21 cellular contexts compared by ENCODE assay signal in the genomic region with DNA sequence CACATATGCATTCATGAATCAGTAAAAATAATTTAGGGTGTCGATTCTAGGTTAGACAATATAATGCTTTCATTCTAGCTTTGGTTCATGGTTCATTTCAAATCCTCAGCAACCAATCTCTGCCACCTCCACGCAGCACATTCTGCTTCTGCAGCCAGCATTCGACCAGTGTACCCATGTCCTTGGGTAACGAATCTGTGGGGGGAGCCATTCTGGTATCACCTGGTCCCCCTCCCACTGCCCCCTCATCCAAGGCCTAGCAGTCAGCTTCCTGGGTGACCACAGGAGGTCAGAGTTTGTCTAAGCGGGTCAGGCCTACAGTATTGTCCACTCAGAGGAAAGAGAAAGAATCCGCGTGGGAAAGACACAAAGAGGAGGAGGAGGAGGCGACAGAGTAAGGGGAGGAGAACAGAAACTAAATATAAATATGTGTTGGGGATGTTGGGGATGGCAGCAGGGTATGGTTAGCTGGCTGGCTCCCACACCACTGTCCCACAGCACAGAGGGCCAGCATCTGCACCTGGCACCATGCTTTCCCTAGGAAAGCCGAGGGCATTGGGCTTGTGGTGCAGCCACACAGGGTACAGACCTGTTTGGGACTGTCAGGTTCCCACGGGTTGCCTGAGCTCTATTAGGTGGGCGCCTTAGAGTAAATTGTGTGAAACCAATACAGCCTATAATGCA. TPM values are rescaled to one million over a fixed set of nuclear protein-coding genes. Genes with fewer than 3 reads are reported as not detected.
DNase-seq lines count a peak whose midpoint lies in the region; ATAC-seq and TF ChIP-seq lines count a peak whose summit lies in the region.
"Had no signal": no experiment of that assay in that cellular context is flagged by ENCODE, and none has a peak within 500 bp of the region (broad histone marks: within the 10 kb centered on the region; RNA-seq: fewer than 3 reads in every experiment).

No MANE protein-coding gene starts in this region.

- peaks cover 19% of the 10 kb centered on the region for H3K27me3 ChIP-seq in upper lobe of right lung
- H3K27me3 ChIP-seq: foreskin keratinocyte had no signal

- no peaks in the 10 kb centered on the region for H3K36me3 ChIP-seq in upper lobe of right lung
- H3K36me3 ChIP-seq: brain microvascular endothelial cell, prostate gland had no signal

- no peak for DNase-seq in activated T-cell treated with anti-CD3 and anti-CD28 coated beads, Interleukin-2, amount 50 U/mL, for 72 hours
- no peak for DNase-seq in activated T-cell treated with anti-CD3 and anti-CD28 coated beads for 4 hours
- DNase-seq in activated T-helper 2 cell treated with anti-CD3 and anti-CD28 coated beads, Interferon-gamma antibody, Interleukin-2, Interleukin-4, amounts not matched to agents 10 μg/mL and 5 μg/mL and 100 μg/mL, durations not matched to agents 14 hours and 24 hours and 36 hours (ENCODE audit: low spot score) = no peak
- DNase-seq in mesothelial cell of epicardium (ENCODE audit: low spot score in 2 of 2, unreplicated experiment in 2 of 2) = no peak
- DNase-seq in upper lobe of right lung = peak; percentile 45
- DNase-seq in DMS53 treated with DMSO at 0.1 percent for 48 hours (lab: John Stamatoyannopoulos, UW; ENCODE audit: unreplicated experiment) = no peak
- DNase-seq in NCI-H748 (lab: John Stamatoyannopoulos, UW; ENCODE audit: unreplicated experiment) = no peak
- DNase-seq: activated CD4-positive, alpha-beta T cell treated with anti-CD3 and anti-CD28 coated beads, Interleukin-2, amount 50 U/mL, for 4 hours; brain microvascular endothelial cell; DND-41; NCI-H1417 treated with DMSO at 0.1 percent for 48 hours; NCI-H2171 treated with DMSO at 0.1 percent for 48 hours; NCI-H748 treated with DMSO at 0.1 percent for 48 hours; PC-9 had no signal

- H3K9me3 Mint-ChIP-seq in activated T-cell treated with anti-CD3 and anti-CD28 coated beads, Interleukin-2, amount 50 U/mL, for 72 hours = no peaks in the 10 kb centered on the region
- no peaks in the 10 kb centered on the region for H3K9me3 Mint-ChIP-seq in activated T-helper 2 cell treated with anti-CD3 and anti-CD28 coated beads, Interferon-gamma antibody, Interleukin-2, Interleukin-4, amounts not matched to agents 10 μg/mL and 5 μg/mL and 100 μg/mL, durations not matched to agents 14 hours and 24 hours and 36 hours
- H3K9me3 Mint-ChIP-seq in mesothelial cell of epicardium = no peaks in the 10 kb centered on the region
- H3K9me3 Mint-ChIP-seq: activated naive CD4-positive, alpha-beta T cell treated with anti-CD3 and anti-CD28 coated beads, Interleukin-2, amount 50 U/mL, for 24 hours; dendritic cell treated with granulocyte-macrophage colony-stimulating factor and Interleukin-4, amounts not matched to agents 40 ng/mL and 50 ng/mL, for 4 days had no signal

- H3K4me3 ChIP-seq in upper lobe of right lung = no peak overlapping the region
- H3K4me3 ChIP-seq: PC-9, prostate gland, SK-N-MC had no signal

- no peak overlapping the region for H3K27ac Mint-ChIP-seq in activated T-cell treated with anti-CD3 and anti-CD28 coated beads, Interleukin-2, amount 50 U/mL, for 72 hours
- H3K27ac Mint-ChIP-seq in activated T-helper 2 cell treated with anti-CD3 and anti-CD28 coated beads, Interferon-gamma antibody, Interleukin-2, Interleukin-4, amounts not matched to agents 10 μg/mL and 5 μg/mL and 100 μg/mL, durations not matched to agents 14 hours and 24 hours and 36 hours = no peak overlapping the region
- H3K27ac Mint-ChIP-seq in mesothelial cell of epicardium = no peak overlapping the region
- H3K27ac Mint-ChIP-seq: activated naive CD4-positive, alpha-beta T cell treated with anti-CD3 and anti-CD28 coated beads, Interleukin-2, amount 50 U/mL, for 24 hours; dendritic cell treated with granulocyte-macrophage colony-stimulating factor and Interleukin-4, amounts not matched to agents 40 ng/mL and 50 ng/mL, for 4 days had no signal

- peaks cover 32% of the 10 kb centered on the region for H3K27me3 Mint-ChIP-seq in activated T-cell treated with anti-CD3 and anti-CD28 coated beads, Interleukin-2, amount 50 U/mL, for 72 hours (ENCODE audit: low read depth)
- H3K27me3 Mint-ChIP-seq in activated T-helper 2 cell treated with anti-CD3 and anti-CD28 coated beads, Interferon-gamma antibody, Interleukin-2, Interleukin-4, amounts not matched to agents 10 μg/mL and 5 μg/mL and 100 μg/mL, durations not matched to agents 14 hours and 24 hours and 36 hours (ENCODE audit: low read depth) = peaks cover 49% of the 10 kb centered on the region
- H3K27me3 Mint-ChIP-seq in mesothelial cell of epicardium (ENCODE audit: low read depth) = peaks cover 33% of the 10 kb centered on the region

- ATAC-seq in activated T-cell treated with anti-CD3 and anti-CD28 coated beads, Interleukin-2, amount 50 U/mL, for 72 hours (replicated peaks in 1 of 2) = no peak
- ATAC-seq in upper lobe of right lung (no peak), HG02759 (IDR thresholded peaks at IDR 0.05; ENCODE audit: unreplicated experiment) (no peak)
- ATAC-seq: left lobe of liver had no signal

- H3K4me3 Mint-ChIP-seq in activated T-cell treated with anti-CD3 and anti-CD28 coated beads, Interleukin-2, amount 50 U/mL, for 72 hours = peak overlapping the region; percentile 55 to 57
- H3K4me3 Mint-ChIP-seq in activated T-helper 2 cell treated with anti-CD3 and anti-CD28 coated beads, Interferon-gamma antibody, Interleukin-2, Interleukin-4, amounts not matched to agents 10 μg/mL and 5 μg/mL and 100 μg/mL, durations not matched to agents 14 hours and 24 hours and 36 hours (ENCODE audit: low read depth) = peak overlapping the region; percentile 43
- peak overlapping the region; percentile 39 for H3K4me3 Mint-ChIP-seq in mesothelial cell of epicardium
- H3K4me3 Mint-ChIP-seq: dendritic cell treated with granulocyte-macrophage colony-stimulating factor and Interleukin-4, amounts not matched to agents 40 ng/mL and 50 ng/mL, for 4 days had no signal

- H3K4me1 ChIP-seq in upper lobe of right lung = peaks cover 9% of the 10 kb centered on the region

- H3K9me3 ChIP-seq in upper lobe of right lung = no peaks in the 10 kb centered on the region
- H3K9me3 ChIP-seq: prostate gland had no signal

- TF ChIP-seq CTCF in mesothelial cell of epicardium (IDR thresholded peaks at IDR 0.05; ENCODE audit: unreplicated experiment) = no peak
- TF ChIP-seq CTCF in upper lobe of right lung (IDR thresholded peaks at IDR 0.05) = no peak

- H3K4me1 Mint-ChIP-seq in activated T-cell treated with anti-CD3 and anti-CD28 coated beads, Interleukin-2, amount 50 U/mL, for 72 hours (ENCODE audit: low read depth) = no peaks in the 10 kb centered on the region
- H3K4me1 Mint-ChIP-seq in activated T-helper 2 cell treated with anti-CD3 and anti-CD28 coated beads, Interferon-gamma antibody, Interleukin-2, Interleukin-4, amounts not matched to agents 10 μg/mL and 5 μg/mL and 100 μg/mL, durations not matched to agents 14 hours and 24 hours and 36 hours (ENCODE audit: low read depth) = peaks cover 4% of the 10 kb centered on the region
- peaks cover 15% of the 10 kb centered on the region for H3K4me1 Mint-ChIP-seq in mesothelial cell of epicardium

- intact Hi-C loops in activated T-helper 2 cell treated with anti-CD3 and anti-CD28 coated beads, Interferon-gamma antibody, Interleukin-2, Interleukin-4, amounts not matched to agents 10 μg/mL and 5 μg/mL and 100 μg/mL, durations not matched to agents 14 hours and 24 hours and 36 hours (cut with micrococcal nuclease) = no loop called here
- intact Hi-C loops in upper lobe of right lung (cut with DNase I) = no loop called here

- H3K27ac ChIP-seq in upper lobe of right lung = no peak overlapping the region
- H3K27ac ChIP-seq: brain microvascular endothelial cell, foreskin keratinocyte, PC-9, SK-N-MC had no signal

- H3K36me3 Mint-ChIP-seq in activated T-cell treated with anti-CD3 and anti-CD28 coated beads, Interleukin-2, amount 50 U/mL, for 72 hours (ENCODE audit: insufficient read depth in 2 of 2) = peaks cover 0 to 2% of the 10 kb centered on the region in 2 donors
- H3K36me3 Mint-ChIP-seq in activated T-helper 2 cell treated with anti-CD3 and anti-CD28 coated beads, Interferon-gamma antibody, Interleukin-2, Interleukin-4, amounts not matched to agents 10 μg/mL and 5 μg/mL and 100 μg/mL, durations not matched to agents 14 hours and 24 hours and 36 hours (ENCODE audit: low read depth) = no peaks in the 10 kb centered on the region
- no peaks in the 10 kb centered on the region for H3K36me3 Mint-ChIP-seq in mesothelial cell of epicardium
- H3K36me3 Mint-ChIP-seq: activated naive CD4-positive, alpha-beta T cell treated with anti-CD3 and anti-CD28 coated beads, Interleukin-2, amount 50 U/mL, for 24 hours had no signal

RNA-seq across cellular contexts. Expression of gene PAK6, which starts 12.1 kb away (rescaled TPM):
- total RNA-seq in activated T-cell treated with anti-CD3 and anti-CD28 coated beads, Interleukin-2, amount 50 U/mL, for 72 hours = 1 to 10 TPM in 1 of 2 donors, under 1 TPM in 1; 0.51 to 1.2 TPM
- 0.27 and 0.78 TPM in 2 replicates for total RNA-seq in activated T-helper 2 cell treated with anti-CD3 and anti-CD28 coated beads, Interferon-gamma antibody, Interleukin-2, Interleukin-4, amounts not matched to agents 10 μg/mL and 5 μg/mL and 100 μg/mL, durations not matched to agents 14 hours and 24 hours and 36 hours
- total RNA-seq in mesothelial cell of epicardium (10.1 to 11.1 TPM (median 10.2 TPM) in 3 replicates), upper lobe of right lung (5.7 TPM)
- total RNA-seq: left lobe of liver had no signal

RNA-seq across cellular contexts. Expression of gene ANKRD63, which starts 32.0 kb away (rescaled TPM):
- not detected for total RNA-seq in activated T-cell treated with anti-CD3 and anti-CD28 coated beads, Interleukin-2, amount 50 U/mL, for 72 hours
- 0.41 and 0.48 TPM in 2 replicates for total RNA-seq in activated T-helper 2 cell treated with anti-CD3 and anti-CD28 coated beads, Interferon-gamma antibody, Interleukin-2, Interleukin-4, amounts not matched to agents 10 μg/mL and 5 μg/mL and 100 μg/mL, durations not matched to agents 14 hours and 24 hours and 36 hours
- total RNA-seq in mesothelial cell of epicardium = 0.31 to 0.59 TPM (median 0.44 TPM) in 3 replicates
- not detected for total RNA-seq in upper lobe of right lung
- total RNA-seq: foreskin keratinocyte, left lobe of liver, PC-9 had no signal

RNA-seq across cellular contexts. Expression of gene PLCB2, which starts 56.8 kb away (rescaled TPM):
- 10 to 100 TPM; 90.4 to 91.8 TPM for total RNA-seq in activated T-cell treated with anti-CD3 and anti-CD28 coated beads, Interleukin-2, amount 50 U/mL, for 72 hours
- total RNA-seq in activated T-helper 2 cell treated with anti-CD3 and anti-CD28 coated beads, Interferon-gamma antibody, Interleukin-2, Interleukin-4, amounts not matched to agents 10 μg/mL and 5 μg/mL and 100 μg/mL, durations not matched to agents 14 hours and 24 hours and 36 hours = 96.3 and 98.9 TPM in 2 replicates
- total RNA-seq in mesothelial cell of epicardium = 9.8 to 11.5 TPM (median 10.7 TPM) in 3 replicates
- 61.2 TPM for total RNA-seq in upper lobe of right lung
